In genomic region chr12:121454921-121455320, GRCh38 we compare ENCODE assay signal across 23 cellular contexts. TPM values are rescaled to one million over a fixed set of nuclear protein-coding genes. Genes with fewer than 3 reads are reported as not detected.
A peak's percentile ranks its signal among the peaks of the same experiment; 100 is the strongest.
DNase-seq lines count a peak whose midpoint lies in the region; ATAC-seq and TF ChIP-seq lines count a peak whose summit lies in the region.
"Had no signal": no experiment of that assay in that cellular context is flagged by ENCODE, and none has a peak within 500 bp of the region (broad histone marks: within the 10 kb centered on the region; RNA-seq: fewer than 3 reads in every experiment).

No MANE protein-coding gene starts in this region.

- POLR2A ChIA-PET in MCF 10A (lab: Yijun Ruan, JAX): no interaction called here

- peak overlapping the region; percentile 35 for H3K27ac Mint-ChIP-seq in MCF 10A (ENCODE audit: low read depth, unreplicated experiment)
- H3K27ac Mint-ChIP-seq in activated T-helper 17 cell treated with anti-CD3 and anti-CD28 coated beads, Interleukin-2, amount 50 U/mL, for 72 hours: peak overlapping the region; percentile 81
- H3K27ac Mint-ChIP-seq in naive B cell: peak overlapping the region in 4 of 6 donors; percentile 76 to 87 (median 84)
- H3K27ac Mint-ChIP-seq in stimulated activated naive B cell treated with anti-CD40 and anti-IgM and Interleukin-4, amounts not matched to agents 10 μg/mL and 1 μg/mL and 100 μg/mL, for 72 hours: peak overlapping the region; percentile 86
- H3K27ac Mint-ChIP-seq: activated CD4-positive, alpha-beta memory T cell treated with anti-CD3 and anti-CD28 coated beads, Interleukin-2, amount 10 ng/mL, durations not matched to agents 7 days and 5 days had no signal

- no peak overlapping the region for H2AFZ ChIP-seq in mammary epithelial cell (ENCODE audit: low read depth, low read length)

- DNase-seq in MCF 10A (ENCODE audit: unreplicated experiment) (no peak), mammary epithelial cell (no peak), naive B cell (no peak), NOMO-1 treated with DMSO at 0.1 percent for 48 hours (lab: John Stamatoyannopoulos, UW; ENCODE audit: unreplicated experiment) (no peak)
- no peak for DNase-seq in stimulated activated naive B cell treated with anti-CD40 and anti-IgM and Interleukin-4, amounts not matched to agents 10 μg/mL and 1 μg/mL and 100 μg/mL, for 72 hours
- DNase-seq: activated CD4-positive, alpha-beta memory T cell treated with anti-CD3 and anti-CD28 coated beads, Interleukin-2, amount 10 ng/mL, durations not matched to agents 7 days and 5 days; activated CD4-positive, CD25-positive, alpha-beta regulatory T cell treated with anti-CD3 and anti-CD28 coated beads, Interleukin-2, amount 50 U/mL, for 72 hours; activated gamma-delta T cell treated with Interleukin-2 at 50 U/mL for 16 hours; amygdala; Calu3; colonic mucosa; effector memory CD4-positive, alpha-beta T cell; esophagus squamous epithelium; foreskin melanocyte; NCI-H2171; NCI-H510A; T-cell had no signal

- dilution Hi-C loops in mammary epithelial cell (cut with HindIII; ENCODE audit: low sequenced_read_pairs): no loop called here

- H4K20me1 ChIP-seq in mammary epithelial cell (ENCODE audit: insufficient read depth, low read length): no peaks in the 10 kb centered on the region

- in situ Hi-C loops in mammary epithelial cell (cut with MboI; ENCODE audit: low sequenced_read_pairs in 2 of 2): no loop called here

- H3K27me3 ChIP-seq in mammary epithelial cell (ENCODE audit: insufficient read depth, low read length): no peaks in the 10 kb centered on the region
- H3K27me3 ChIP-seq: colonic mucosa, esophagus squamous epithelium, tibial nerve had no signal

- H3K27ac ChIP-seq in mammary epithelial cell (ENCODE audit: insufficient read depth, low read depth, low read length): no peak overlapping the region
- H3K27ac ChIP-seq: colonic mucosa, esophagus squamous epithelium, RWPE1 had no signal

- WGBS in mammary epithelial cell (ENCODE audit: low coverage, missing lambda C conversion rate): 92% methylated on average over 5 of the region's 6 CpGs

- H3K36me3 Mint-ChIP-seq in MCF 10A (ENCODE audit: insufficient read depth, unreplicated experiment) (peaks cover 14% of the 10 kb centered on the region), naive B cell (peaks cover 0 to 7% of the 10 kb centered on the region in 2 donors)
- peaks cover 37% of the 10 kb centered on the region for H3K36me3 Mint-ChIP-seq in activated T-helper 17 cell treated with anti-CD3 and anti-CD28 coated beads, Interleukin-2, amount 50 U/mL, for 72 hours (ENCODE audit: low read depth)
- peaks cover 11 to 56% of the 10 kb centered on the region in 2 donors for H3K36me3 Mint-ChIP-seq in stimulated activated naive B cell treated with anti-CD40 and anti-IgM and Interleukin-4, amounts not matched to agents 10 μg/mL and 1 μg/mL and 100 μg/mL, for 72 hours

- peaks cover 12% of the 10 kb centered on the region for H3K4me1 ChIP-seq in mammary epithelial cell (ENCODE audit: insufficient read depth, low read length)

- peaks cover 64% of the 10 kb centered on the region for H3K79me2 ChIP-seq in mammary epithelial cell (ENCODE audit: insufficient read depth, low read length)

- no peak for ATAC-seq in activated T-helper 17 cell treated with anti-CD3 and anti-CD28 coated beads, Interleukin-2, amount 50 U/mL, for 72 hours (replicated peaks)
- no peak for ATAC-seq in naive B cell (ENCODE audit: low read depth in 2 of 2)
- ATAC-seq in stimulated activated naive B cell treated with anti-CD40 and anti-IgM and Interleukin-4, amounts not matched to agents 10 μg/mL and 1 μg/mL and 100 μg/mL, for 72 hours (replicated peaks): no peak
- no peak for ATAC-seq in GM18858 (IDR thresholded peaks at IDR 0.05; ENCODE audit: unreplicated experiment)
- ATAC-seq in GM18502 (IDR thresholded peaks at IDR 0.05; ENCODE audit: poor library complexity, unreplicated experiment): no peak
- ATAC-seq: HepG2, T-cell had no signal

- BruUV-seq in MCF 10A (replicated peaks; lab: Mats Ljungman, UMichigan): no TSS peak
- no TSS peak for BruUV-seq in mammary epithelial cell (replicated peaks; lab: Mats Ljungman, UMichigan)

- H3K9ac ChIP-seq in mammary epithelial cell (ENCODE audit: insufficient read depth, low read length): no peak overlapping the region

- TF ChIP-seq CTCF in MCF 10A (IDR thresholded peaks at IDR 0.05; ENCODE audit: unreplicated experiment) (no peak), mammary epithelial cell (conservative IDR thresholded peaks at IDR 0.05 in 1 of 2, IDR thresholded peaks at IDR 0.05 in 1 of 2; ENCODE audit: extremely low read depth in 1 of 2, insufficient read depth in 1 of 2, low read depth in 1 of 2, low read length in 2 of 2) (no peak)

- CTCF ChIA-PET in MCF 10A (lab: Yijun Ruan, JAX) (interaction anchor here (0.6 to 4.8 kb wide), 3 partner anchors 12 to 228 kb away, joined by 3 to 19 read pairs (median 5); partner anchors contain the start of gene ANAPC5), mammary epithelial cell (lab: Charles Lee; ENCODE audit: low non-redundant PET) (no interaction called here)

- H3K9me3 Mint-ChIP-seq in MCF 10A (ENCODE audit: unreplicated experiment) (no peaks in the 10 kb centered on the region), naive B cell (no peaks in the 10 kb centered on the region)
- no peaks in the 10 kb centered on the region for H3K9me3 Mint-ChIP-seq in activated T-helper 17 cell treated with anti-CD3 and anti-CD28 coated beads, Interleukin-2, amount 50 U/mL, for 72 hours
- no peaks in the 10 kb centered on the region for H3K9me3 Mint-ChIP-seq in stimulated activated naive B cell treated with anti-CD40 and anti-IgM and Interleukin-4, amounts not matched to agents 10 μg/mL and 1 μg/mL and 100 μg/mL, for 72 hours
- H3K9me3 Mint-ChIP-seq: activated CD4-positive, alpha-beta memory T cell treated with anti-CD3 and anti-CD28 coated beads, Interleukin-2, amount 10 ng/mL, durations not matched to agents 7 days and 5 days; T-cell had no signal

- intact Hi-C loops in MCF 10A (cut with micrococcal nuclease): no loop called here
- intact Hi-C loops in mammary epithelial cell (cut with micrococcal nuclease): no loop called here

- H3K36me3 ChIP-seq in mammary epithelial cell (ENCODE audit: insufficient read depth, low read length): no peaks in the 10 kb centered on the region
- H3K36me3 ChIP-seq: colonic mucosa, tibial nerve had no signal

- no peaks in the 10 kb centered on the region for H3K9me3 ChIP-seq in mammary epithelial cell (replicated peaks; ENCODE audit: insufficient read depth, low read length)
- H3K9me3 ChIP-seq: colonic mucosa, esophagus squamous epithelium, tibial nerve had no signal

- no peaks in the 10 kb centered on the region for H3K27me3 Mint-ChIP-seq in MCF 10A (ENCODE audit: insufficient read depth, unreplicated experiment)
- no peaks in the 10 kb centered on the region for H3K27me3 Mint-ChIP-seq in activated T-helper 17 cell treated with anti-CD3 and anti-CD28 coated beads, Interleukin-2, amount 50 U/mL, for 72 hours
- H3K27me3 Mint-ChIP-seq in naive B cell: no peaks in the 10 kb centered on the region
- H3K27me3 Mint-ChIP-seq in stimulated activated naive B cell treated with anti-CD40 and anti-IgM and Interleukin-4, amounts not matched to agents 10 μg/mL and 1 μg/mL and 100 μg/mL, for 72 hours: no peaks in the 10 kb centered on the region
- H3K27me3 Mint-ChIP-seq: activated CD4-positive, alpha-beta memory T cell treated with anti-CD3 and anti-CD28 coated beads, Interleukin-2, amount 10 ng/mL, durations not matched to agents 7 days and 5 days; T-cell had no signal

- H3K4me3 Mint-ChIP-seq in MCF 10A (ENCODE audit: unreplicated experiment) (no peak overlapping the region), naive B cell (no peak overlapping the region)
- H3K4me3 Mint-ChIP-seq in activated T-helper 17 cell treated with anti-CD3 and anti-CD28 coated beads, Interleukin-2, amount 50 U/mL, for 72 hours: no peak overlapping the region
- no peak overlapping the region for H3K4me3 Mint-ChIP-seq in stimulated activated naive B cell treated with anti-CD40 and anti-IgM and Interleukin-4, amounts not matched to agents 10 μg/mL and 1 μg/mL and 100 μg/mL, for 72 hours
- H3K4me3 Mint-ChIP-seq: activated CD4-positive, alpha-beta memory T cell treated with anti-CD3 and anti-CD28 coated beads, Interleukin-2, amount 10 ng/mL, durations not matched to agents 7 days and 5 days; T-cell had no signal

- H3K4me1 Mint-ChIP-seq in MCF 10A (ENCODE audit: insufficient read depth, unreplicated experiment) (peaks cover 4% of the 10 kb centered on the region), naive B cell (peaks cover 41 to 63% (median 62%) of the 10 kb centered on the region in 3 donors)
- H3K4me1 Mint-ChIP-seq in activated T-helper 17 cell treated with anti-CD3 and anti-CD28 coated beads, Interleukin-2, amount 50 U/mL, for 72 hours: peaks cover 20% of the 10 kb centered on the region
- peaks cover 37 to 86% of the 10 kb centered on the region in 2 donors for H3K4me1 Mint-ChIP-seq in stimulated activated naive B cell treated with anti-CD40 and anti-IgM and Interleukin-4, amounts not matched to agents 10 μg/mL and 1 μg/mL and 100 μg/mL, for 72 hours

- no peak overlapping the region for H3K4me3 ChIP-seq in mammary epithelial cell (replicated peaks in 1 of 3; ENCODE audit: insufficient read depth in 1 of 3, low read depth in 2 of 3, low read length in 3 of 3)
- H3K4me3 ChIP-seq: colonic mucosa, esophagus squamous epithelium, tibial nerve had no signal

- no peak overlapping the region for H3K4me2 ChIP-seq in mammary epithelial cell (ENCODE audit: insufficient read depth, low read depth, low read length)

RNA-seq across cellular contexts. Expression of gene RNF34, which starts 55.0 kb away (rescaled TPM):
- total RNA-seq in MCF 10A (2022): 40.5 and 40.9 TPM in 2 replicates
- total RNA-seq in mammary epithelial cell: 10 to 100 TPM; 49.5 to 56.8 TPM
- 34.9 TPM for polyA plus RNA-seq in mammary epithelial cell
- polyA minus RNA-seq in mammary epithelial cell: 165 TPM
- 10 to 100 TPM; 62.8 to 98.5 TPM for total RNA-seq in activated T-helper 17 cell treated with anti-CD3 and anti-CD28 coated beads, Interleukin-2, amount 50 U/mL, for 72 hours
- 10 to 100 TPM; 25.3 to 47.8 (median 36.3) TPM for polyA plus RNA-seq in naive B cell (ENCODE audit: low read depth in 6 of 6)

Comparison
In these comparisons a context has a peak if more than half of its experiments do, and no peak if none do; other contexts are left out.
1. H3K27ac Mint-ChIP-seq: peak in every context shown above with its lines; median percentile 86 in stimulated activated naive B cell treated with anti-CD40 and anti-IgM and Interleukin-4, amounts not matched to agents 10 μg/mL and 1 μg/mL and 100 μg/mL, for 72 hours; 84 in naive B cell; 81 in activated T-helper 17 cell treated with anti-CD3 and anti-CD28 coated beads, Interleukin-2, amount 50 U/mL, for 72 hours; 35 in MCF 10A.